ENCODE assay signal across 8 cellular contexts in the genomic region with DNA sequence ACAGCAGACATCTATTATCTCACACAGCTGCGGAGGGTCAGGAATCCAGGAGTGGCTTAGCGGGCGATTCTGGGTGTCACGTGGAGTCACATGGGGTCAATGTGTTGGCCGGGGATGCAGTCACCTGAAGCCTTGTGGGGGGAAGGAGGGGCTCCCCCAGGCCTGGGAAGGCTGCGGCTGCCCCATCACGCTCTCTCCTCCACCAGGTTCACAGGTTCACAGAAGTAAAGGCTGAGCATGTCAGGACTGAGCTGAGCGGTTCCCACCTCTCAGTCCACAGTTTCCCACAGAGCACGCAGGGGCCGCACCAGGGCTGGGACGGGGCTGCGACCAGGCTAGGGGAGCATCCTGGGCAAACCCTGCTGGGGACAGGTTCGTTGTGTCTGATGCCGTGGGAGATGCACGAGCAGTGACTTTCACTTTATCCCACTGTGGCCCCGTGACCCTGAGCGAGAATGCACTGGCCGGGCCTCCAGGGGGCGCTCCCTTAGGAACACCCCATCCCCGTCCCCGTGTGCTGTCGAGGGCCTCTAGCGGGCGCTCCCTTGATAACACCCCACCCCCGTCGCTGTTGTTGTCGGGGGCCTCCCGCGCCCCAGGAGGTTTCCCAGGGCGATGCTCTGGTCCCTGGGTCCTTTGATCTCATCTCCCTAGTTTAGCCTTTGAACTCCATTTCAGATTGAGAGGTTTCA.
DNase-seq lines count a peak whose midpoint lies in the region; ATAC-seq and TF ChIP-seq lines count a peak whose summit lies in the region.

No MANE protein-coding gene starts in this region.

- no peak overlapping the region for H3K4me3 ChIP-seq in SJSA1
- H3K4me3 ChIP-seq in cardiac muscle cell: no peak overlapping the region
- H3K4me3 ChIP-seq in psoas muscle: peak overlapping the region; percentile 58

- H3K27me3 ChIP-seq in SJSA1 (replicated peaks): no peaks in the 10 kb centered on the region
- no peaks in the 10 kb centered on the region for H3K27me3 ChIP-seq in cardiac muscle cell
- H3K27me3 ChIP-seq in psoas muscle (ENCODE audit: insufficient read depth in 3 of 3, low read length in 2 of 3): no peaks in the 10 kb centered on the region

- H3K27ac ChIP-seq in SJSA1 (no peak overlapping the region), cardiac muscle cell (no peak overlapping the region), psoas muscle (peak overlapping the region; percentile 71)

- TF ChIP-seq CTCF in cardiac muscle cell (IDR thresholded peaks at IDR 0.05; ENCODE audit: low read depth, low read length): peak; percentile 99
- peak; percentile 80 for TF ChIP-seq CTCF in psoas muscle (IDR thresholded peaks at IDR 0.05)

- DNase-seq in COLO668 (lab: John Stamatoyannopoulos, UW; ENCODE audit: unreplicated experiment) (peak; percentile 87), SJSA1 (ENCODE audit: low read depth in 1 of 2, low spot score in 2 of 2) (peak; percentile 54 to 68), cardiac muscle cell (ENCODE audit: low read depth in 1 of 2, low spot score in 1 of 2) (peak; percentile 75 to 81), psoas muscle (peak; percentile 84 to 86), ureter (ENCODE audit: low spot score) (peak; percentile 74)
- peak; percentile 90 for DNase-seq in activated naive CD4-positive, alpha-beta T cell treated with anti-CD3 and anti-CD28 coated beads, Interleukin-2, amount 50 U/mL, for 16 hours

- intact Hi-C loops in psoas muscle (cut with DNase I): loop anchor here (2.0 to 5.0 kb wide), 3 partner anchors 77 to 128 kb away; no protein-coding TSS in a partner anchor

- peaks cover 57% of the 10 kb centered on the region for H3K36me3 ChIP-seq in SJSA1
- H3K36me3 ChIP-seq in cardiac muscle cell: no peaks in the 10 kb centered on the region
- no peaks in the 10 kb centered on the region for H3K36me3 ChIP-seq in psoas muscle (ENCODE audit: insufficient read depth in 1 of 2, low read depth in 1 of 2)

- peak; percentile 75 for ATAC-seq in GM19397 (IDR thresholded peaks at IDR 0.05; ENCODE audit: unreplicated experiment)
- peak; percentile 76 for ATAC-seq in HG03521 (IDR thresholded peaks at IDR 0.05; ENCODE audit: unreplicated experiment)
- ATAC-seq in psoas muscle: peak; percentile 70 to 86 (median 82)

- H3K9me3 ChIP-seq in SJSA1 (replicated peaks): no peaks in the 10 kb centered on the region
- no peaks in the 10 kb centered on the region for H3K9me3 ChIP-seq in cardiac muscle cell (ENCODE audit: low read depth)
- no peaks in the 10 kb centered on the region for H3K9me3 ChIP-seq in psoas muscle

- H3K4me1 ChIP-seq in SJSA1 (replicated peaks) (peaks cover 5% of the 10 kb centered on the region), cardiac muscle cell (ENCODE audit: low read depth) (no peaks in the 10 kb centered on the region), psoas muscle (peaks cover 39% of the 10 kb centered on the region)

- WGBS in psoas muscle, 3 donors: 25 to 41% (median 26%) methylated on average over 30 of the region's 30 CpGs
